Comparison of ENCODE assay signal across 10 cellular contexts in genomic region chr17:77692571-77693161, GRCh38.
A peak's percentile ranks its signal among the peaks of the same experiment; 100 is the strongest.
DNase-seq lines count a peak whose midpoint lies in the region; ATAC-seq, FAIRE-seq and TF ChIP-seq lines count a peak whose summit lies in the region.
"Had no signal": no experiment of that assay in that cellular context is flagged by ENCODE, and none has a peak within 500 bp of the region (broad histone marks: within the 10 kb centered on the region; RNA-seq: fewer than 3 reads in every experiment).

No MANE protein-coding gene starts in this region.

- CTCF ChIA-PET in activated CD4-positive, alpha-beta T cell treated with anti-CD3 and anti-CD28 coated beads for 36 hours (lab: Charles Lee) = no interaction called here

- no peaks in the 10 kb centered on the region for H3K79me2 ChIP-seq in astrocyte (ENCODE audit: insufficient read depth, low read length)

- TF ChIP-seq POLR2A in NB4 (IDR thresholded peaks at IDR 0.05; ENCODE audit: extremely low read depth, insufficient read length) = no peak

- H3K27ac ChIP-seq in astrocyte (ENCODE audit: low read depth, low read length) (no peak overlapping the region), lower lobe of right lung (no peak overlapping the region)
- H3K27ac ChIP-seq: A549 had no signal

- no peaks in the 10 kb centered on the region for H3K36me3 Mint-ChIP-seq in activated CD4-positive, alpha-beta T cell treated with anti-CD3 and anti-CD28 coated beads for 36 hours (ENCODE audit: low read depth)
- H3K36me3 Mint-ChIP-seq in astrocyte (ENCODE audit: low read depth, unreplicated experiment) = no peaks in the 10 kb centered on the region

- no peaks in the 10 kb centered on the region for H3K36me3 ChIP-seq in astrocyte (ENCODE audit: insufficient read depth, low read length)
- no peaks in the 10 kb centered on the region for H3K36me3 ChIP-seq in lower lobe of right lung

- H3K4me3 Mint-ChIP-seq in activated CD4-positive, alpha-beta T cell treated with anti-CD3 and anti-CD28 coated beads for 36 hours = no peak overlapping the region
- H3K4me3 Mint-ChIP-seq in astrocyte (ENCODE audit: unreplicated experiment) = no peak overlapping the region

- POLR2A ChIA-PET in activated CD4-positive, alpha-beta T cell treated with anti-CD3 and anti-CD28 coated beads for 36 hours (lab: Charles Lee) = interaction anchor here (0.5 kb wide), 1 partner anchor 113 kb away, joined by 3 read pairs; no protein-coding TSS in a partner anchor

- H3K4me2 ChIP-seq in astrocyte (ENCODE audit: low read length) = no peak overlapping the region
- H3K4me2 ChIP-seq: A549 had no signal

- H3K4me1 Mint-ChIP-seq in activated CD4-positive, alpha-beta T cell treated with anti-CD3 and anti-CD28 coated beads for 36 hours = peaks cover 38% of the 10 kb centered on the region
- peaks cover 2% of the 10 kb centered on the region for H3K4me1 Mint-ChIP-seq in astrocyte (ENCODE audit: low read depth, unreplicated experiment)

- H3K9me3 Mint-ChIP-seq in activated CD4-positive, alpha-beta T cell treated with anti-CD3 and anti-CD28 coated beads for 36 hours (ENCODE audit: low read depth) = no peaks in the 10 kb centered on the region
- H3K9me3 Mint-ChIP-seq in astrocyte (ENCODE audit: unreplicated experiment) = peaks cover 1% of the 10 kb centered on the region

- no peak overlapping the region for H3K9ac ChIP-seq in astrocyte (ENCODE audit: low read length)

- H3K27me3 Mint-ChIP-seq in activated CD4-positive, alpha-beta T cell treated with anti-CD3 and anti-CD28 coated beads for 36 hours = no peaks in the 10 kb centered on the region
- H3K27me3 Mint-ChIP-seq in astrocyte (ENCODE audit: low read depth, unreplicated experiment) = peaks cover 64% of the 10 kb centered on the region

- no peak overlapping the region for H3K27ac Mint-ChIP-seq in activated CD4-positive, alpha-beta T cell treated with anti-CD3 and anti-CD28 coated beads for 36 hours
- H3K27ac Mint-ChIP-seq in astrocyte (ENCODE audit: unreplicated experiment) = no peak overlapping the region

- no peaks in the 10 kb centered on the region for H3K4me1 ChIP-seq in astrocyte (ENCODE audit: insufficient read depth, low read length)
- peaks cover 12% of the 10 kb centered on the region for H3K4me1 ChIP-seq in lower lobe of right lung
- H3K4me1 ChIP-seq: A549 had no signal

- no peaks in the 10 kb centered on the region for H4K20me1 ChIP-seq in astrocyte (ENCODE audit: insufficient read depth, low read length)

- peak; percentile 84 for ATAC-seq in activated CD4-positive, alpha-beta T cell treated with anti-CD3 and anti-CD28 coated beads for 36 hours
- ATAC-seq in lower lobe of right lung = no peak
- ATAC-seq in Right ventricle myocardium superior (ENCODE audit: poor library complexity) = no peak

- peak; percentile 43 for DNase-seq in activated CD4-positive, alpha-beta T cell treated with anti-CD3 and anti-CD28 coated beads for 36 hours
- DNase-seq in activated CD4-positive, alpha-beta T cell treated with anti-CD3 and anti-CD28 coated beads, Interleukin-2, amount 50 U/mL, for 1 hour = no peak
- DNase-seq in NB4 (ENCODE audit: low read depth) = peak; percentile 29
- DNase-seq in astrocyte (ENCODE audit: low read depth) = peak; percentile 14
- DNase-seq in stimulated activated CD8-positive, alpha-beta memory T cell treated with anti-CD3 and anti-CD28 coated beads, Interleukin-4, amount 100 ng/mL, for 48 hours = peak; percentile 27
- no peak for DNase-seq in lower lobe of right lung
- DNase-seq in CD1c-positive myeloid dendritic cell (ENCODE audit: extremely low spot score) = no peak
- no peak for DNase-seq in Right ventricle myocardium superior
- DNase-seq: NCI-H2081 treated with DMSO at 0.1 percent for 48 hours had no signal

- H3K9me3 ChIP-seq in astrocyte (ENCODE audit: insufficient read depth, low read depth, low read length) = no peaks in the 10 kb centered on the region
- no peaks in the 10 kb centered on the region for H3K9me3 ChIP-seq in lower lobe of right lung
- H3K9me3 ChIP-seq: A549 had no signal

- peaks cover 38% of the 10 kb centered on the region for H3K27me3 ChIP-seq in astrocyte (ENCODE audit: insufficient read depth, low read length)
- H3K27me3 ChIP-seq in lower lobe of right lung (ENCODE audit: low read depth) = peaks cover 61% of the 10 kb centered on the region

- H3K4me3 ChIP-seq in NB4 (ENCODE audit: low read depth, low read length) = no peak overlapping the region
- H3K4me3 ChIP-seq in astrocyte (ENCODE audit: insufficient read depth, low read depth, low read length) = no peak overlapping the region
- no peak overlapping the region for H3K4me3 ChIP-seq in lower lobe of right lung
- H3K4me3 ChIP-seq: A549 had no signal

- no peak overlapping the region for H2AFZ ChIP-seq in astrocyte (ENCODE audit: low read depth, low read length)

- no peak for FAIRE-seq in astrocyte (lab: Jason Lieb, UNC)
- FAIRE-seq: A549 had no signal

- TF ChIP-seq CTCF in NB4 (IDR thresholded peaks at IDR 0.05; ENCODE audit: low read depth, low read length) (no peak), astrocyte (IDR thresholded peaks at IDR 0.05; ENCODE audit: insufficient read depth, low read depth, low read length) (no peak), lower lobe of right lung (IDR thresholded peaks at IDR 0.05) (no peak)

- intact Hi-C loops in activated CD4-positive, alpha-beta T cell treated with anti-CD3 and anti-CD28 coated beads for 36 hours (cut with DNase I, micrococcal nuclease) = no loop called here
- intact Hi-C loops in lower lobe of right lung (cut with DNase I) (no loop called here), Right ventricle myocardium superior (cut with DNase I) (no loop called here)

Comparison
In these comparisons a context has a peak if more than half of its experiments do, and no peak if none do; other contexts are left out.
1. DNase-seq: peak in activated CD4-positive, alpha-beta T cell treated with anti-CD3 and anti-CD28 coated beads for 36 hours (single experiment), NB4 (single experiment), astrocyte (single experiment) and stimulated activated CD8-positive, alpha-beta memory T cell treated with anti-CD3 and anti-CD28 coated beads, Interleukin-4, amount 100 ng/mL, for 48 hours (single experiment); none in activated CD4-positive, alpha-beta T cell treated with anti-CD3 and anti-CD28 coated beads, Interleukin-2, amount 50 U/mL, for 1 hour (single experiment), lower lobe of right lung (single experiment), CD1c-positive myeloid dendritic cell (single experiment) and Right ventricle myocardium superior (single experiment).